9 cellular contexts compared by ENCODE assay signal in genomic region chr17:48181653-48182052, GRCh38.
DNase-seq lines count a peak whose midpoint lies in the region; ATAC-seq and TF ChIP-seq lines count a peak whose summit lies in the region.
"Had no signal": no experiment of that assay in that cellular context is flagged by ENCODE, and none has a peak within 500 bp of the region (broad histone marks: within the 10 kb centered on the region; RNA-seq: fewer than 3 reads in every experiment).

No MANE protein-coding gene starts in this region.

- no peaks in the 10 kb centered on the region for H3K4me1 ChIP-seq in liver (ENCODE audit: control insufficient read depth in 4 of 4, insufficient read depth in 4 of 4, low read length in 3 of 4)

- H3K27ac ChIP-seq in VCaP (no peak overlapping the region), liver (ENCODE audit: low read depth in 1 of 2, low read length in 2 of 2) (no peak overlapping the region)

- no peaks in the 10 kb centered on the region for H3K36me3 ChIP-seq in liver (ENCODE audit: control insufficient read depth in 4 of 4, insufficient read depth in 3 of 4, low read depth in 1 of 4, low read length in 3 of 4)

- 21% methylated on average over 1 of the region's 1 CpG for WGBS in liver

- TF ChIP-seq CTCF in VCaP (conservative IDR thresholded peaks at IDR 0.05) (peak; percentile 87), liver (IDR thresholded peaks at IDR 0.05; ENCODE audit: low read depth, low read length, missing input control) (no peak)

- peak; percentile 39 to 54 for TF ChIP-seq RAD21 in liver (IDR thresholded peaks at IDR 0.05)

- H3K9me3 ChIP-seq in liver (ENCODE audit: control insufficient read depth in 4 of 4, low read length in 3 of 4), result no peaks in the 10 kb centered on the region

- peaks cover 0 to 3% (median 0%) of the 10 kb centered on the region in 4 donors for H3K27me3 ChIP-seq in liver (ENCODE audit: control insufficient read depth in 4 of 4, insufficient read depth in 4 of 4, low read length in 3 of 4)

- intact Hi-C loops in cardiac septum (cut with DNase I), result no loop called here

- no peak for ATAC-seq in HG03521 (IDR thresholded peaks at IDR 0.05; ENCODE audit: unreplicated experiment)

- no peak overlapping the region for H3K9ac ChIP-seq in liver (ENCODE audit: low read depth in 1 of 2, low read length in 2 of 2)

- DNase-seq in DMS153 treated with DMSO at 0.1 percent for 48 hours (lab: John Stamatoyannopoulos, UW; ENCODE audit: unreplicated experiment) (peak; percentile 68), HT-29 (ENCODE audit: low spot score) (peak; percentile 52), inferior parietal cortex (ENCODE audit: extremely low spot score) (no peak), T1000 (lab: John Stamatoyannopoulos, UW) (no peak), cardiac septum (ENCODE audit: low spot score) (no peak)
- DNase-seq: Kasumi-1 had no signal

- H3K4me3 ChIP-seq in liver (ENCODE audit: low read depth in 1 of 3, low read length in 3 of 3), result no peak overlapping the region

TF ChIP-seq in liver, 16 proteins besides CTCF, POLR2A, EP300 and RAD21:
- TF ChIP-seq SP1 (IDR thresholded peaks at IDR 0.05) (no peak), NR2F2 (IDR thresholded peaks at IDR 0.05) (no peak), HNF4A (conservative IDR thresholded peaks at IDR 0.05) (no peak), HNF4G (IDR thresholded peaks at IDR 0.05) (no peak), ATF3 (IDR thresholded peaks at IDR 0.05) (no peak), YY1 (IDR thresholded peaks at IDR 0.05) (no peak), EGR1 (IDR thresholded peaks at IDR 0.05; ENCODE audit: low read depth in 2 of 2) (no peak), ZBTB33 (IDR thresholded peaks at IDR 0.05) (no peak)
TF ChIP-seq in liver: peak in this region for 0.

Comparison
In these comparisons a context has a peak if more than half of its experiments do, and no peak if none do; other contexts are left out.
1. DNase-seq: peak in DMS153 treated with DMSO at 0.1 percent for 48 hours (single experiment) and HT-29 (single experiment); none in inferior parietal cortex (single experiment), T1000 (single experiment) and cardiac septum (single experiment).